ENCODE assay signal across 1 cellular context in genomic region chr16:75104836-75105235, GRCh38.
TF ChIP-seq lines count a peak whose summit lies in the region.

No MANE protein-coding gene starts in this region.

TF ChIP-seq in HepG2, 621 proteins besides CTCF, POLR2A, EP300 and RAD21 (continued from another document):
- peak; percentile 9; the same call in 1 of the 2 replicates for TF ChIP-seq ZNF687 (CRISPR knock-in tag; IDR thresholded peaks at IDR 0.05)
